Comparison of ENCODE assay signal across 35 cellular contexts in the genomic region with DNA sequence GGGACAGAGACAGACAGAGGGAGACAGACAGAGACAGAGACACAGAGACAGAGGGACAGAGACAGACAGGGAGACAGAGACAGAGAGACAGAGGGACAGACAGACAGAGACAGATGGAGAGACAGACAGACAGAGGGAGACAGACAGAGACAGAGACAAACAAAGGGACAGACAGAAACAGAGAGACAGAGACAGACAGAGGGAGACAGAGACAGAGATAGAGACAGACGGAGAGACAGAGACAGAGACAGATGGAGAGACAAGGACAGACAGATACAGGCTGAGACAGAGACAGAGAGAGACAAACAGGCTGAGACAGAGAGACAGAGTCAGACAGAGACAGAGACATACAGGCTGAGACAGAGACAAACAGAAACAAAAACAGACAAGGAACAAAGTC. TPM values are rescaled to one million over a fixed set of nuclear protein-coding genes. Genes with fewer than 3 reads are reported as not detected.
"Had no signal": no experiment of that assay in that cellular context is flagged by ENCODE, and none has a peak within 500 bp of the region (broad histone marks: within the 10 kb centered on the region; RNA-seq: fewer than 3 reads in every experiment).

No MANE protein-coding gene starts in this region.

- H3K36me3 ChIP-seq: adrenal gland, ascending aorta, cardiac muscle cell had no signal

- H3K27me3 ChIP-seq: ascending aorta, cardiac muscle cell had no signal

- H3K4me1 ChIP-seq: adrenal gland, ascending aorta had no signal

- H3K9me3 ChIP-seq: adrenal gland, ascending aorta had no signal

- H3K27ac ChIP-seq: adrenal gland, ascending aorta, cardiac muscle cell, VCaP had no signal

- FAIRE-seq: bronchial epithelial cell, TTC549 had no signal

- H3K4me3 ChIP-seq: adrenal gland, ascending aorta, cardiac muscle cell had no signal

- ATAC-seq: activated CD8-positive, alpha-beta T cell treated with anti-CD3 and anti-CD28 coated beads for 36 hours; activated naive CD4-positive, alpha-beta T cell treated with anti-CD3 and anti-CD28 coated beads, Interleukin-2, amount 50 U/mL, for 72 hours; activated T-cell treated with anti-CD3 and anti-CD28 coated beads, Interleukin-2, amount 50 U/mL, for 4 hours; activated T-cell treated with anti-CD3 and anti-CD28 coated beads, Interleukin-2, amount 50 U/mL, for 72 hours; activated T-helper 17 cell treated with anti-CD3 and anti-CD28 coated beads, Interleukin-2, amount 50 U/mL, for 72 hours had no signal

- DNase-seq: activated B cell treated with CpG ODN at 0.5 μM for 24 hours; activated CD4-positive, alpha-beta memory T cell treated with anti-CD3 and anti-CD28 coated beads for 36 hours; activated CD4-positive, alpha-beta T cell treated with anti-CD3 and anti-CD28 coated beads for 4 hours; activated CD4-positive, alpha-beta T cell treated with anti-CD3 and anti-CD28 coated beads, Interleukin-2, amount 10 ng/mL, durations not matched to agents 24 days and 14 days; activated CD4-positive, alpha-beta T cell treated with anti-CD3 and anti-CD28 coated beads, Interleukin-2, amount 50 U/mL, for 1 hour; activated CD4-positive, alpha-beta T cell treated with anti-CD3 and anti-CD28 coated beads, Interleukin-2, amount 50 U/mL, for 4 hours; activated CD4-positive, CD25-positive, alpha-beta regulatory T cell treated with anti-CD3 and anti-CD28 coated beads, Interleukin-2, amount 50 U/mL, for 72 hours; activated CD8-positive, alpha-beta memory T cell treated with anti-CD3 and anti-CD28 coated beads, Interleukin-2, amount 50 U/mL, for 4 hours; activated CD8-positive, alpha-beta T cell treated with anti-CD3 and anti-CD28 coated beads for 36 hours; activated gamma-delta T cell treated with Interleukin-2 at 50 U/mL for 16 hours; activated naive CD4-positive, alpha-beta T cell; activated naive CD4-positive, alpha-beta T cell treated with anti-CD3 and anti-CD28 coated beads for 36 hours; activated naive CD4-positive, alpha-beta T cell treated with anti-CD3 and anti-CD28 coated beads, Interleukin-2, amount 50 U/mL, for 16 hours; activated naive CD8-positive, alpha-beta T cell treated with anti-CD3 and anti-CD28 coated beads for 36 hours; activated T-cell treated with anti-CD3 and anti-CD28 coated beads for 4 hours; activated T-cell treated with anti-CD3 and anti-CD28 coated beads, Interleukin-2, amount 50 U/mL, for 1 hour; activated T-cell treated with anti-CD3 and anti-CD28 coated beads, Interleukin-2, amount 50 U/mL, for 4 hours; activated T-cell treated with anti-CD3 and anti-CD28 coated beads, Interleukin-2, amount 50 U/mL, for 72 hours; adrenal gland; amniotic stem cell; caudate nucleus; cerebellar nuclear complex; T-helper 1 cell; T-helper 2 cell; T-helper 9 cell had no signal

RNA-seq across cellular contexts. Expression of a gene that starts 39.4 kb away (rescaled TPM):
- total RNA-seq: activated B cell treated with CpG ODN at 0.5 μM for 24 hours; activated CD4-positive, alpha-beta memory T cell treated with anti-CD3 and anti-CD28 coated beads for 36 hours; activated CD4-positive, alpha-beta T cell treated with anti-CD3 and anti-CD28 coated beads, Interleukin-2, amount 10 ng/mL, durations not matched to agents 24 days and 14 days; activated CD8-positive, alpha-beta memory T cell treated with anti-CD3 and anti-CD28 coated beads for 36 hours; activated CD8-positive, alpha-beta T cell treated with anti-CD3 and anti-CD28 coated beads for 36 hours; activated naive CD4-positive, alpha-beta T cell treated with anti-CD3 and anti-CD28 coated beads for 36 hours; activated naive CD4-positive, alpha-beta T cell treated with anti-CD3 and anti-CD28 coated beads, Interleukin-2, amount 50 U/mL, for 72 hours; activated naive CD8-positive, alpha-beta T cell treated with anti-CD3 and anti-CD28 coated beads for 36 hours; activated T-cell treated with anti-CD3 and anti-CD28 coated beads, Interleukin-2, amount 50 U/mL, for 72 hours; activated T-helper 1 cell treated with anti-CD3 and anti-CD28 coated beads, Interleukin-12 subunit alpha, Interleukin-12 subunit beta, Interleukin-2, Interleukin-4 antibody, amounts not matched to agents 30 ng/mL and 10 ng/mL and 1 ng/mL, durations not matched to agents 14 hours and 24 hours and 36 hours; activated T-helper 17 cell treated with anti-CD3 and anti-CD28 coated beads, Interleukin-2, amount 50 U/mL, for 72 hours; ascending aorta; chondrocyte had no signal
